In genomic region chr13:41061075-41061913, GRCh38 we compare ENCODE assay signal across 1 cellular context.
TF ChIP-seq lines count a peak whose summit lies in the region.

Gene WBP4, plus strand, starts transcription at chr13:41061509. Its CDS starts 165 bp downstream, at chr13:41061674.

TF ChIP-seq in K562, 482 proteins besides CTCF, POLR2A, EP300 and RAD21 (continued from another document and continues in another):
- 0 out of 2 replicates have a peak, but pooled peaks have one; percentile 36 for TF ChIP-seq FOXP4 (CRISPR knock-in tag; IDR thresholded peaks at IDR 0.05; ENCODE audit: borderline replicate concordance)
- peak; percentile 94 for TF ChIP-seq ZNF184 (CRISPR knock-in tag; IDR thresholded peaks at IDR 0.05)
- peak; percentile 71 for TF ChIP-seq SUPT5H (IDR thresholded peaks at IDR 0.05)
- no peak for TF ChIP-seq MAFF (IDR thresholded peaks at IDR 0.05; ENCODE audit: low read length)
- 0 out of 2 replicates have a peak, but pooled peaks have one; percentile 40 for TF ChIP-seq TRIM28 (IDR thresholded peaks at IDR 0.05)
- peak; percentile 34 for TF ChIP-seq ARID1B (IDR thresholded peaks at IDR 0.05)
- TF ChIP-seq ZBTB7A (IDR thresholded peaks at IDR 0.05; ENCODE audit: borderline replicate concordance, control insufficient read depth, low read depth, low read length) = peak; percentile 53; the same call in 1 of the 2 replicates
- peak; percentile 84; the same call in 1 of the 2 replicates for TF ChIP-seq PHF8 (IDR thresholded peaks at IDR 0.05; ENCODE audit: borderline replicate concordance, low read length)
- TF ChIP-seq E2F8 (IDR thresholded peaks at IDR 0.05; ENCODE audit: low read depth, partially characterized antibody) = peak; percentile 31
- peak in 1 of 2 experiments; percentile 53; a peak in 1 of 3 replicates for TF ChIP-seq CBX3 (IDR thresholded peaks at IDR 0.05; ENCODE audit: borderline replicate concordance in 1 of 2, low read length in 2 of 2)
- TF ChIP-seq NBN (IDR thresholded peaks at IDR 0.05; ENCODE audit: low read depth) = peak; percentile 36; the same call in 1 of the 2 replicates
- TF ChIP-seq MAZ (CRISPR knock-in tag; conservative IDR thresholded peaks at IDR 0.05 in 1 of 2, IDR thresholded peaks at IDR 0.05 in 1 of 2) = peak; percentile 78 to 88; a peak in 3 of 4 replicates
- TF ChIP-seq E2F5 (CRISPR knock-in tag; IDR thresholded peaks at IDR 0.05) = peak; percentile 35; the same call in 1 of the 2 replicates
- peak; percentile 91; the same call in 1 of the 2 replicates for TF ChIP-seq KAT7 (CRISPR knock-in tag; IDR thresholded peaks at IDR 0.05; ENCODE audit: borderline replicate concordance)
- no peak for TF ChIP-seq HCFC1 (IDR thresholded peaks at IDR 0.05; ENCODE audit: low read depth, low read length)
- no peak for TF ChIP-seq HNRNPL (IDR thresholded peaks at IDR 0.05; ENCODE audit: low read depth, low read length)
- no peak for TF ChIP-seq ZNF699 (CRISPR knock-in tag; IDR thresholded peaks at IDR 0.05; ENCODE audit: insufficient replicate concordance)
- TF ChIP-seq HLTF (IDR thresholded peaks at IDR 0.05) = peak; percentile 70
- TF ChIP-seq ZBTB1 (CRISPR knock-in tag; IDR thresholded peaks at IDR 0.05; ENCODE audit: borderline replicate concordance, low read depth) = peak; percentile 69
- TF ChIP-seq RNF2 (IDR thresholded peaks at IDR 0.05) = peak; percentile 57; the same call in 1 of the 2 replicates
- peak; percentile 89 for TF ChIP-seq RBBP5 (IDR thresholded peaks at IDR 0.05; ENCODE audit: borderline replicate concordance, insufficient read depth, low read length, poor library complexity, severe bottlenecking)
- TF ChIP-seq EGR1 (conservative IDR thresholded peaks at IDR 0.05) = peak; percentile 57
- TF ChIP-seq CHD2 (IDR thresholded peaks at IDR 0.05; ENCODE audit: low read depth, low read length) = peak; percentile 69; the same call in 1 of the 2 replicates
- TF ChIP-seq NFIX (CRISPR knock-in tag; IDR thresholded peaks at IDR 0.05; ENCODE audit: low read depth) = peak; percentile 66
- TF ChIP-seq EP400 (IDR thresholded peaks at IDR 0.05) = peak; percentile 82
- TF ChIP-seq HDAC1 (IDR thresholded peaks at IDR 0.05) = peak in 1 of 2 experiments; percentile 65; a peak in 2 of 4 replicates
- TF ChIP-seq FOXA3 (CRISPR knock-in tag; conservative IDR thresholded peaks at IDR 0.05 in 1 of 2, IDR thresholded peaks at IDR 0.05 in 1 of 2) = no peak
- 0 out of 2 replicates have a peak, but pooled peaks have one; percentile 30 for TF ChIP-seq ZNF24 (IDR thresholded peaks at IDR 0.05)
- peak; percentile 81 for TF ChIP-seq TBP (optimal IDR thresholded peaks at IDR 0.05; ENCODE audit: low read depth, low read length)
- peak; percentile 14 for TF ChIP-seq CTBP1 (IDR thresholded peaks at IDR 0.05; ENCODE audit: borderline replicate concordance)
- TF ChIP-seq ZBTB43 (CRISPR knock-in tag; IDR thresholded peaks at IDR 0.05) = 0 out of 2 replicates have a peak, but pooled peaks have one; percentile 46
- no peak for TF ChIP-seq ZNF217 (CRISPR knock-in tag; IDR thresholded peaks at IDR 0.05)
- TF ChIP-seq CEBPB (tag; IDR thresholded peaks at IDR 0.05) = no peak
- TF ChIP-seq SMARCE1 (IDR thresholded peaks at IDR 0.05) = no peak
- peak; percentile 60; the same call in 1 of the 2 replicates for TF ChIP-seq NR1H2 (CRISPR knock-in tag; IDR thresholded peaks at IDR 0.05)
- TF ChIP-seq HDAC3 (IDR thresholded peaks at IDR 0.05; ENCODE audit: borderline replicate concordance, partially characterized antibody) = peak; percentile 57
- peak; percentile 23; the same call in 1 of the 2 replicates for TF ChIP-seq TARDBP (IDR thresholded peaks at IDR 0.05)
- no peak for TF ChIP-seq CREB1 (IDR thresholded peaks at IDR 0.05)
- TF ChIP-seq CREB1 (CRISPR knock-in tag; IDR thresholded peaks at IDR 0.05) = 0 out of 2 replicates have a peak, but pooled peaks have one; percentile 16
- peak; percentile 62; the same call in 1 of the 2 replicates for TF ChIP-seq ETV5 (CRISPR knock-in tag; IDR thresholded peaks at IDR 0.05; ENCODE audit: low read depth)
- TF ChIP-seq SREBF2 (CRISPR knock-in tag; IDR thresholded peaks at IDR 0.05) = 0 out of 2 replicates have a peak, but pooled peaks have one; percentile 49
- peak in 1 of 2 experiments; percentile 54; a peak in 2 of 4 replicates for TF ChIP-seq TRIM24 (IDR thresholded peaks at IDR 0.05)
- TF ChIP-seq NUFIP1 (IDR thresholded peaks at IDR 0.05; ENCODE audit: partially characterized antibody) = no peak
- no peak for TF ChIP-seq BRCA1 (IDR thresholded peaks at IDR 0.05)
- TF ChIP-seq BRCA1 (CRISPR knock-in tag; IDR thresholded peaks at IDR 0.05) = no peak
- TF ChIP-seq HNRNPLL (IDR thresholded peaks at IDR 0.05; ENCODE audit: low read depth, low read length, poor library complexity, severe bottlenecking) = peak; percentile 97
- no peak for TF ChIP-seq RFX5 (IDR thresholded peaks at IDR 0.05; ENCODE audit: low read depth, low read length)
- TF ChIP-seq SIN3B (IDR thresholded peaks at IDR 0.05; ENCODE audit: low read depth) = 0 out of 2 replicates have a peak, but pooled peaks have one; percentile 41
- TF ChIP-seq PML (IDR thresholded peaks at IDR 0.05; ENCODE audit: low read length) = 0 out of 2 replicates have a peak, but pooled peaks have one; percentile 15
- TF ChIP-seq KDM2B (CRISPR knock-in tag; IDR thresholded peaks at IDR 0.05) = no peak
- no peak for TF ChIP-seq ZNF717 (CRISPR knock-in tag; IDR thresholded peaks at IDR 0.05)
- TF ChIP-seq FOXM1 (IDR thresholded peaks at IDR 0.05; ENCODE audit: low read depth) = peak; percentile 64
- no peak for TF ChIP-seq FOXM1 (CRISPR knock-in tag; IDR thresholded peaks at IDR 0.05; ENCODE audit: low read depth)
- 0 out of 2 replicates have a peak, but pooled peaks have one; percentile 15 for TF ChIP-seq BCOR (IDR thresholded peaks at IDR 0.05)
- TF ChIP-seq MNT (conservative IDR thresholded peaks at IDR 0.05) = peak; percentile 61 to 76
- peak; percentile 75 for TF ChIP-seq ZFX (CRISPR knock-in tag; IDR thresholded peaks at IDR 0.05)
- TF ChIP-seq L3MBTL2 (IDR thresholded peaks at IDR 0.05) = peak; percentile 21; the same call in 1 of the 2 replicates
- peak; percentile 14; the same call in 1 of the 2 replicates for TF ChIP-seq KLF1 (tag; IDR thresholded peaks at IDR 0.05)
- TF ChIP-seq FIP1L1 (IDR thresholded peaks at IDR 0.05; ENCODE audit: low read depth, low read length, poor library complexity, severe bottlenecking) = no peak
- TF ChIP-seq JUN (IDR thresholded peaks at IDR 0.05; ENCODE audit: borderline replicate concordance, low read depth, low read length) = no peak
- TF ChIP-seq JUN (CRISPR knock-in tag; IDR thresholded peaks at IDR 0.05; ENCODE audit: borderline replicate concordance) = 0 out of 2 replicates have a peak, but pooled peaks have one; percentile 7
- no peak for TF ChIP-seq GTF3C2 (IDR thresholded peaks at IDR 0.05; ENCODE audit: borderline replicate concordance, extremely low read depth, insufficient read length)
- 0 out of 2 replicates have a peak, but pooled peaks have one; percentile 9 for TF ChIP-seq MYC (IDR thresholded peaks at IDR 0.05; ENCODE audit: low read depth, low read length)
- TF ChIP-seq MYC (CRISPR knock-in tag; IDR thresholded peaks at IDR 0.05; ENCODE audit: borderline replicate concordance, low read depth) = no peak
- peak; percentile 76; the same call in 1 of the 2 replicates for TF ChIP-seq KLF16 (IDR thresholded peaks at IDR 0.05)
- TF ChIP-seq ZKSCAN3 (CRISPR knock-in tag; IDR thresholded peaks at IDR 0.05) = no peak
- TF ChIP-seq XRCC5 (IDR thresholded peaks at IDR 0.05; ENCODE audit: low read depth, low read length) = 0 out of 2 replicates have a peak, but pooled peaks have one; percentile 36
- peak; percentile 69 for TF ChIP-seq PKNOX1 (IDR thresholded peaks at IDR 0.05)
- TF ChIP-seq ZC3H11A (IDR thresholded peaks at IDR 0.05; ENCODE audit: low read depth, low read length) = no peak
